1 cellular context compared by ENCODE assay signal in the genomic region with DNA sequence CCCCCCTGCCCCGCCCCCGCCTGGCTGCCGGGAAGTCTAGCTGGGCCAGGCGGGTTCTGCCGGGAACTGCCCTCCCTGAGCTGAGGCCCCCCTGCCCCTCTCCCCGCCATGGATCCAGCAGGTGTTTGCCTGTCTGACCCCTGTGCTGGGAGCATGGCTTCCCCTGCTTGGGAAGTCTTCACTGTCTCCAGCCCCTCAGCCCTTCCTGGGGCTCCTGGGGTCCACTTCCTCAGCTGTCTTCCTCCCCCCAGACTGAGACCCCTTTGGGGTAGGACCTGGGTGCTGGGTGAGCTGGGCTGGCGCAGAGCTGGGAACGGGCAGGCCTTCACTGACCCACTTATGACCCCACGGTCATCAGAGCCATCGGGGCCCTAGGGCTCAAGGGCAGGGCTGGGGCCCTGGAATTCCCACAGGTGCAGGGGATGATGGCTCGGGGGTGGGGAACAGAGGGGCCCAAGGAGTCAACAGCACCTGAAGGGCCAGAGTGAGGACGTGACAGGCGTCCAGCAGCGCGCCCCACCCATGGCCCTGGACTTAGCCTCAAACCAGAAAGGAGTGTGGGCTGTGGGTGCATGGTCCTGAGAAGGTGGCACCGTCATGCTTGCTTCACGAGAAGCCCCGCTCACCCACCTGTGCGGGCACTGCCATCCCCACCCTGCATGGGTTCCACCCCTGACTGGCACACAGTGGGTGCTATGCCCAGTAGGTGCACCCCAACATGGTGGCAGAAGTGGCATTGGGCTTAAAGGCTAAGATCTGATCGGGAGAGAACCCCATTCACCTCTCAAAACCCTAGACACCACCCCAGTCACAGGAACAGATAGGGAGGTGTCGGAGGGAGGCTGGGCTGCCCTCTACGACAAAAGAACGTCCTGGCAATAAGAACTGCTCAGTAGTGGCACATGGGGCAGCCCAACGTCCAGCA.
TF ChIP-seq lines count a peak whose summit lies in the region.

No MANE protein-coding gene starts in this region.

TF ChIP-seq in HepG2, 621 proteins besides CTCF, POLR2A, EP300 and RAD21 (continued from another document and continues in another):
- peak; percentile 54 for TF ChIP-seq RBFOX2 (IDR thresholded peaks at IDR 0.05; ENCODE audit: low read depth, low read length)
- TF ChIP-seq FOXC1 (CRISPR knock-in tag; IDR thresholded peaks at IDR 0.05; ENCODE audit: borderline replicate concordance): no peak
- TF ChIP-seq TEAD2 (CRISPR knock-in tag; IDR thresholded peaks at IDR 0.05): no peak
- TF ChIP-seq PAX8 (CRISPR knock-in tag; IDR thresholded peaks at IDR 0.05; ENCODE audit: borderline replicate concordance): no peak
- no peak for TF ChIP-seq ZNF276 (CRISPR knock-in tag; IDR thresholded peaks at IDR 0.05; ENCODE audit: low read depth)
- no peak for TF ChIP-seq ZNF567 (CRISPR knock-in tag; IDR thresholded peaks at IDR 0.05; ENCODE audit: borderline replicate concordance)
- no peak for TF ChIP-seq SALL2 (CRISPR knock-in tag; IDR thresholded peaks at IDR 0.05)
- TF ChIP-seq ZNF431 (CRISPR knock-in tag; IDR thresholded peaks at IDR 0.05; ENCODE audit: borderline replicate concordance, low read depth): no peak
- TF ChIP-seq, protein P1, sequence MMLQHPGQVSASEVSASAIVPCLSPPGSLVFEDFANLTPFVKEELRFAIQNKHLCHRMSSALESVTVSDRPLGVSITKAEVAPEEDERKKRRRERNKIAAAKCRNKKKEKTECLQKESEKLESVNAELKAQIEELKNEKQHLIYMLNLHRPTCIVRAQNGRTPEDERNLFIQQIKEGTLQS (CRISPR knock-in tag; IDR thresholded peaks at IDR 0.05): no peak
- TF ChIP-seq, protein P2, sequence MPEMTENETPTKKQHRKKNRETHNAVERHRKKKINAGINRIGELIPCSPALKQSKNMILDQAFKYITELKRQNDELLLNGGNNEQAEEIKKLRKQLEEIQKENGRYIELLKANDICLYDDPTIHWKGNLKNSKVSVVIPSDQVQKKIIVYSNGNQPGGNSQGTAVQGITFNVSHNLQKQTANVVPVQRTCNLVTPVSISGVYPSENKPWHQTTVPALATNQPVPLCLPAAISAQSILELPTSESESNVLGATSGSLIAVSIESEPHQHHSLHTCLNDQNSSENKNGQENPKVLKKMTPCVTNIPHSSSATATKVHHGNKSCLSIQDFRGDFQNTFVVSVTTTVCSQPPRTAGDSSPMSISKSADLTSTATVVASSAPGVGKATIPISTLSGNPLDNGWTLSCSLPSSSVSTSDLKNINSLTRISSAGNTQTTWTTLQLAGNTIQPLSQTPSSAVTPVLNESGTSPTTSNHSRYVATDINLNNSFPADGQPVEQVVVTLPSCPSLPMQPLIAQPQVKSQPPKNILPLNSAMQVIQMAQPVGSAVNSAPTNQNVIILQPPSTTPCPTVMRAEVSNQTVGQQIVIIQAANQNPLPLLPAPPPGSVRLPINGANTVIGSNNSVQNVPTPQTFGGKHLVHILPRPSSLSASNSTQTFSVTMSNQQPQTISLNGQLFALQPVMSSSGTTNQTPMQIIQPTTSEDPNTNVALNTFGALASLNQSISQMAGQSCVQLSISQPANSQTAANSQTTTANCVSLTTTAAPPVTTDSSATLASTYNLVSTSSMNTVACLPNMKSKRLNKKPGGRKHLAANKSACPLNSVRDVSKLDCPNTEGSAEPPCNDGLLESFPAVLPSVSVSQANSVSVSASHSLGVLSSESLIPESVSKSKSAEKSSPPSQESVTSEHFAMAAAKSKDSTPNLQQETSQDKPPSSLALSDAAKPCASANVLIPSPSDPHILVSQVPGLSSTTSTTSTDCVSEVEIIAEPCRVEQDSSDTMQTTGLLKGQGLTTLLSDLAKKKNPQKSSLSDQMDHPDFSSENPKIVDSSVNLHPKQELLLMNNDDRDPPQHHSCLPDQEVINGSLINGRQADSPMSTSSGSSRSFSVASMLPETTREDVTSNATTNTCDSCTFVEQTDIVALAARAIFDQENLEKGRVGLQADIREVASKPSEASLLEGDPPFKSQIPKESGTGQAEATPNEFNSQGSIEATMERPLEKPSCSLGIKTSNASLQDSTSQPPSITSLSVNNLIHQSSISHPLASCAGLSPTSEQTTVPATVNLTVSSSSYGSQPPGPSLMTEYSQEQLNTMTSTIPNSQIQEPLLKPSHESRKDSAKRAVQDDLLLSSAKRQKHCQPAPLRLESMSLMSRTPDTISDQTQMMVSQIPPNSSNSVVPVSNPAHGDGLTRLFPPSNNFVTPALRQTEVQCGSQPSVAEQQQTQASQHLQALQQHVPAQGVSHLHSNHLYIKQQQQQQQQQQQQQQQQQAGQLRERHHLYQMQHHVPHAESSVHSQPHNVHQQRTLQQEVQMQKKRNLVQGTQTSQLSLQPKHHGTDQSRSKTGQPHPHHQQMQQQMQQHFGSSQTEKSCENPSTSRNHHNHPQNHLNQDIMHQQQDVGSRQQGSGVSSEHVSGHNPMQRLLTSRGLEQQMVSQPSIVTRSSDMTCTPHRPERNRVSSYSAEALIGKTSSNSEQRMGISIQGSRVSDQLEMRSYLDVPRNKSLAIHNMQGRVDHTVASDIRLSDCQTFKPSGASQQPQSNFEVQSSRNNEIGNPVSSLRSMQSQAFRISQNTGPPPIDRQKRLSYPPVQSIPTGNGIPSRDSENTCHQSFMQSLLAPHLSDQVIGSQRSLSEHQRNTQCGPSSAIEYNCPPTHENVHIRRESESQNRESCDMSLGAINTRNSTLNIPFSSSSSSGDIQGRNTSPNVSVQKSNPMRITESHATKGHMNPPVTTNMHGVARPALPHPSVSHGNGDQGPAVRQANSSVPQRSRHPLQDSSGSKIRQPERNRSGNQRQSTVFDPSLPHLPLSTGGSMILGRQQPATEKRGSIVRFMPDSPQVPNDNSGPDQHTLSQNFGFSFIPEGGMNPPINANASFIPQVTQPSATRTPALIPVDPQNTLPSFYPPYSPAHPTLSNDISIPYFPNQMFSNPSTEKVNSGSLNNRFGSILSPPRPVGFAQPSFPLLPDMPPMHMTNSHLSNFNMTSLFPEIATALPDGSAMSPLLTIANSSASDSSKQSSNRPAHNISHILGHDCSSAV (CRISPR knock-in tag; IDR thresholded peaks at IDR 0.05; ENCODE audit: borderline replicate concordance): no peak
- TF ChIP-seq NFIC (IDR thresholded peaks at IDR 0.05; ENCODE audit: low read length): no peak
- no peak; the same call in 1 of the 2 replicates for TF ChIP-seq ZBTB20 (CRISPR knock-in tag; IDR thresholded peaks at IDR 0.05; ENCODE audit: borderline replicate concordance, low read depth)
- peak; percentile 48 for TF ChIP-seq ZFX (CRISPR knock-in tag; IDR thresholded peaks at IDR 0.05; ENCODE audit: low read depth)
- peak; percentile 79; the same call in 1 of the 2 replicates for TF ChIP-seq ZNF749 (CRISPR knock-in tag; IDR thresholded peaks at IDR 0.05; ENCODE audit: borderline replicate concordance)
- TF ChIP-seq SMARCC2 (IDR thresholded peaks at IDR 0.05): no peak
- no peak for TF ChIP-seq ZNF598 (CRISPR knock-in tag; IDR thresholded peaks at IDR 0.05; ENCODE audit: borderline replicate concordance)
- TF ChIP-seq HOXA7 (CRISPR knock-in tag; IDR thresholded peaks at IDR 0.05): no peak
- TF ChIP-seq TCF12 (IDR thresholded peaks at IDR 0.05): no peak
- no peak for TF ChIP-seq TCF12 (CRISPR knock-in tag; IDR thresholded peaks at IDR 0.05)
- no peak for TF ChIP-seq ZFP41 (CRISPR knock-in tag; IDR thresholded peaks at IDR 0.05; ENCODE audit: borderline replicate concordance)
- TF ChIP-seq, protein P3, sequence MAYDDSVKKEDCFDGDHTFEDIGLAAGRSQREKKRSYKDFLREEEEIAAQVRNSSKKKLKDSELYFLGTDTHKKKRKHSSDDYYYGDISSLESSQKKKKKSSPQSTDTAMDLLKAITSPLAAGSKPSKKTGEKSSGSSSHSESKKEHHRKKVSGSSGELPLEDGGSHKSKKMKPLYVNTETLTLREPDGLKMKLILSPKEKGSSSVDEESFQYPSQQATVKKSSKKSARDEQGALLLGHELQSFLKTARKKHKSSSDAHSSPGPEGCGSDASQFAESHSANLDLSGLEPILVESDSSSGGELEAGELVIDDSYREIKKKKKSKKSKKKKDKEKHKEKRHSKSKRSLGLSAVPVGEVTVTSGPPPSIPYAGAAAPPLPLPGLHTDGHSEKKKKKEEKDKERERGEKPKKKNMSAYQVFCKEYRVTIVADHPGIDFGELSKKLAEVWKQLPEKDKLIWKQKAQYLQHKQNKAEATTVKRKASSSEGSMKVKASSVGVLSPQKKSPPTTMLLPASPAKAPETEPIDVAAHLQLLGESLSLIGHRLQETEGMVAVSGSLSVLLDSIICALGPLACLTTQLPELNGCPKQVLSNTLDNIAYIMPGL (CRISPR knock-in tag; IDR thresholded peaks at IDR 0.05; ENCODE audit: borderline replicate concordance in 1 of 2, low read depth in 1 of 2): no peak; a peak in 1 of 4 replicates
- peak; percentile 44; the same call in 1 of the 2 replicates for TF ChIP-seq ZBTB3 (CRISPR knock-in tag; IDR thresholded peaks at IDR 0.05; ENCODE audit: borderline replicate concordance, low read depth)
- no peak for TF ChIP-seq ZNF274 (CRISPR knock-in tag; IDR thresholded peaks at IDR 0.05)
- TF ChIP-seq RFXAP (CRISPR knock-in tag; IDR thresholded peaks at IDR 0.05; ENCODE audit: borderline replicate concordance): no peak
- no peak for TF ChIP-seq RBM22 (optimal IDR thresholded peaks at IDR 0.05; ENCODE audit: low read length)
- TF ChIP-seq ZNF772 (CRISPR knock-in tag; IDR thresholded peaks at IDR 0.05): 0 out of 2 replicates have a peak, but pooled peaks have one; percentile 17
- TF ChIP-seq ZNF615 (CRISPR knock-in tag; IDR thresholded peaks at IDR 0.05; ENCODE audit: borderline replicate concordance): no peak
- TF ChIP-seq, protein P4, sequence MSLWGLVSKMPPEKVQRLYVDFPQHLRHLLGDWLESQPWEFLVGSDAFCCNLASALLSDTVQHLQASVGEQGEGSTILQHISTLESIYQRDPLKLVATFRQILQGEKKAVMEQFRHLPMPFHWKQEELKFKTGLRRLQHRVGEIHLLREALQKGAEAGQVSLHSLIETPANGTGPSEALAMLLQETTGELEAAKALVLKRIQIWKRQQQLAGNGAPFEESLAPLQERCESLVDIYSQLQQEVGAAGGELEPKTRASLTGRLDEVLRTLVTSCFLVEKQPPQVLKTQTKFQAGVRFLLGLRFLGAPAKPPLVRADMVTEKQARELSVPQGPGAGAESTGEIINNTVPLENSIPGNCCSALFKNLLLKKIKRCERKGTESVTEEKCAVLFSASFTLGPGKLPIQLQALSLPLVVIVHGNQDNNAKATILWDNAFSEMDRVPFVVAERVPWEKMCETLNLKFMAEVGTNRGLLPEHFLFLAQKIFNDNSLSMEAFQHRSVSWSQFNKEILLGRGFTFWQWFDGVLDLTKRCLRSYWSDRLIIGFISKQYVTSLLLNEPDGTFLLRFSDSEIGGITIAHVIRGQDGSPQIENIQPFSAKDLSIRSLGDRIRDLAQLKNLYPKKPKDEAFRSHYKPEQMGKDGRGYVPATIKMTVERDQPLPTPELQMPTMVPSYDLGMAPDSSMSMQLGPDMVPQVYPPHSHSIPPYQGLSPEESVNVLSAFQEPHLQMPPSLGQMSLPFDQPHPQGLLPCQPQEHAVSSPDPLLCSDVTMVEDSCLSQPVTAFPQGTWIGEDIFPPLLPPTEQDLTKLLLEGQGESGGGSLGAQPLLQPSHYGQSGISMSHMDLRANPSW (CRISPR knock-in tag; IDR thresholded peaks at IDR 0.05; ENCODE audit: borderline replicate concordance): no peak
- no peak for TF ChIP-seq HDAC6 (IDR thresholded peaks at IDR 0.05; ENCODE audit: low read depth, low read length)
- TF ChIP-seq NR2F1 (CRISPR knock-in tag; IDR thresholded peaks at IDR 0.05): 0 out of 4 replicates have a peak, but pooled peaks have one; percentile 23 to 72
- TF ChIP-seq ELF3 (CRISPR knock-in tag; IDR thresholded peaks at IDR 0.05): no peak; the same call in 1 of the 2 replicates
- TF ChIP-seq ZNF441 (CRISPR knock-in tag; IDR thresholded peaks at IDR 0.05; ENCODE audit: borderline replicate concordance): no peak
- no peak for TF ChIP-seq PHB2 (IDR thresholded peaks at IDR 0.05; ENCODE audit: partially characterized antibody)
- TF ChIP-seq, protein P5, sequence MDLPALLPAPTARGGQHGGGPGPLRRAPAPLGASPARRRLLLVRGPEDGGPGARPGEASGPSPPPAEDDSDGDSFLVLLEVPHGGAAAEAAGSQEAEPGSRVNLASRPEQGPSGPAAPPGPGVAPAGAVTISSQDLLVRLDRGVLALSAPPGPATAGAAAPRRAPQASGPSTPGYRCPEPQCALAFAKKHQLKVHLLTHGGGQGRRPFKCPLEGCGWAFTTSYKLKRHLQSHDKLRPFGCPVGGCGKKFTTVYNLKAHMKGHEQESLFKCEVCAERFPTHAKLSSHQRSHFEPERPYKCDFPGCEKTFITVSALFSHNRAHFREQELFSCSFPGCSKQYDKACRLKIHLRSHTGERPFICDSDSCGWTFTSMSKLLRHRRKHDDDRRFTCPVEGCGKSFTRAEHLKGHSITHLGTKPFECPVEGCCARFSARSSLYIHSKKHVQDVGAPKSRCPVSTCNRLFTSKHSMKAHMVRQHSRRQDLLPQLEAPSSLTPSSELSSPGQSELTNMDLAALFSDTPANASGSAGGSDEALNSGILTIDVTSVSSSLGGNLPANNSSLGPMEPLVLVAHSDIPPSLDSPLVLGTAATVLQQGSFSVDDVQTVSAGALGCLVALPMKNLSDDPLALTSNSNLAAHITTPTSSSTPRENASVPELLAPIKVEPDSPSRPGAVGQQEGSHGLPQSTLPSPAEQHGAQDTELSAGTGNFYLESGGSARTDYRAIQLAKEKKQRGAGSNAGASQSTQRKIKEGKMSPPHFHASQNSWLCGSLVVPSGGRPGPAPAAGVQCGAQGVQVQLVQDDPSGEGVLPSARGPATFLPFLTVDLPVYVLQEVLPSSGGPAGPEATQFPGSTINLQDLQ (CRISPR knock-in tag; IDR thresholded peaks at IDR 0.05): no peak
- no peak for TF ChIP-seq ETV6 (CRISPR knock-in tag; conservative IDR thresholded peaks at IDR 0.05)
